In genomic region chr3:146164951-146165350, GRCh38 we compare ENCODE assay signal across 13 cellular contexts. TPM values are rescaled to one million over a fixed set of nuclear protein-coding genes. Genes with fewer than 3 reads are reported as not detected.
DNase-seq lines count a peak whose midpoint lies in the region; ATAC-seq and TF ChIP-seq lines count a peak whose summit lies in the region.
"Had no signal": no experiment of that assay in that cellular context is flagged by ENCODE, and none has a peak within 500 bp of the region (broad histone marks: within the 10 kb centered on the region; RNA-seq: fewer than 3 reads in every experiment).

No MANE protein-coding gene starts in this region.

- POLR2A ChIA-PET in MCF 10A (lab: Yijun Ruan, JAX) (interaction anchor here (0.7 to 4.2 kb wide), 5 partner anchors 8 to 368 kb away, joined by 3 to 54 read pairs (median 6); no protein-coding TSS in a partner anchor), WTC11 (lab: Charles Lee) (no interaction called here)

- ATAC-seq in WTC11 (peak; percentile 7), thoracic aorta (ENCODE audit: insufficient number of reproducible peaks, low FRiP score, low read depth) (no peak), GM18867 (IDR thresholded peaks at IDR 0.05; ENCODE audit: unreplicated experiment) (no peak), GM18868 (IDR thresholded peaks at IDR 0.05; ENCODE audit: unreplicated experiment) (no peak)
- ATAC-seq: lower lobe of right lung had no signal

- intact Hi-C loops in MCF 10A (cut with micrococcal nuclease): loop anchor here (5.0 kb wide), 1 partner anchor 38 kb away; no protein-coding TSS in a partner anchor
- intact Hi-C loops in breast epithelium (cut with DNase I; ENCODE audit: low total_unique reads): no loop called here

- H3K4me1 ChIP-seq in breast epithelium (peaks cover 0 to 9% of the 10 kb centered on the region in 2 donors), thoracic aorta (ENCODE audit: control insufficient read depth in 1 of 2, low read depth in 2 of 2) (peaks cover 31 to 58% of the 10 kb centered on the region in 2 donors)
- H3K4me1 ChIP-seq: testis had no signal

- no TSS peak for BruUV-seq in MCF 10A (replicated peaks; lab: Mats Ljungman, UMichigan)

- H3K4me1 Mint-ChIP-seq in MCF 10A (ENCODE audit: insufficient read depth, unreplicated experiment) (peaks cover 46% of the 10 kb centered on the region), WTC11 (peaks cover 38% of the 10 kb centered on the region)

- H3K9me3 Mint-ChIP-seq in MCF 10A (ENCODE audit: unreplicated experiment) (peaks cover 4% of the 10 kb centered on the region), WTC11 (no peaks in the 10 kb centered on the region)

- H3K9me3 ChIP-seq in breast epithelium: no peaks in the 10 kb centered on the region
- no peaks in the 10 kb centered on the region for H3K9me3 ChIP-seq in thoracic aorta
- H3K9me3 ChIP-seq: lower lobe of right lung, testis had no signal

- H3K27ac ChIP-seq in breast epithelium (no peak overlapping the region), thoracic aorta (peak overlapping the region; percentile 52 to 98)
- H3K27ac ChIP-seq: lower lobe of right lung, PC-9, testis had no signal

- H3K4me3 Mint-ChIP-seq in MCF 10A (ENCODE audit: unreplicated experiment) (peak overlapping the region; percentile 55), WTC11 (no peak overlapping the region)

- no peaks in the 10 kb centered on the region for H3K27me3 ChIP-seq in breast epithelium
- H3K27me3 ChIP-seq in thoracic aorta (replicated peaks; ENCODE audit: insufficient read depth): no peaks in the 10 kb centered on the region
- H3K27me3 ChIP-seq: testis had no signal

- DNase-seq in MCF 10A (ENCODE audit: unreplicated experiment) (peak; percentile 30), breast epithelium (ENCODE audit: low spot score in 2 of 2) (no peak), WTC11 (ENCODE audit: low spot score) (no peak), kidney glomerular epithelial cell (lab: John Stamatoyannopoulos, UW) (peak; percentile 80), thoracic aorta (ENCODE audit: low spot score) (no peak), GM10266 (ENCODE audit: extremely low spot score) (no peak)
- DNase-seq: lower lobe of right lung; NCI-H2171 treated with DMSO at 0.1 percent for 48 hours; PC-9; stimulated activated CD4-positive, alpha-beta T cell treated with anti-CD3 and anti-CD28 coated beads, Interleukin-15, amount 100 ng/mL, for 24 hours; testis had no signal

- TF ChIP-seq POLR2A in breast epithelium (IDR thresholded peaks at IDR 0.05): no peak

- CTCF ChIA-PET in MCF 10A (lab: Yijun Ruan, JAX) (interaction anchor here (0.5 to 2.8 kb wide), 8 partner anchors 17 to 352 kb away, joined by 3 to 12 read pairs (median 4); no protein-coding TSS in a partner anchor), WTC11 (lab: Charles Lee) (interaction anchor here (0.6 to 2.3 kb wide), 3 partner anchors 22 to 36 kb away, joined by 3 to 8 read pairs (median 3); no protein-coding TSS in a partner anchor)

- H3K36me3 Mint-ChIP-seq in MCF 10A (ENCODE audit: insufficient read depth, unreplicated experiment) (no peaks in the 10 kb centered on the region), WTC11 (no peaks in the 10 kb centered on the region)

- peak overlapping the region; percentile 57 for H3K27ac Mint-ChIP-seq in MCF 10A (ENCODE audit: low read depth, unreplicated experiment)
- H3K27ac Mint-ChIP-seq in WTC11: peak overlapping the region; percentile 31

- H3K4me3 ChIP-seq in breast epithelium (no peak overlapping the region), thoracic aorta (peak overlapping the region; percentile 36)
- H3K4me3 ChIP-seq: lower lobe of right lung, PC-9, testis had no signal

- no peak for TF ChIP-seq CTCF in MCF 10A (IDR thresholded peaks at IDR 0.05; ENCODE audit: unreplicated experiment)
- no peak for TF ChIP-seq CTCF in breast epithelium (IDR thresholded peaks at IDR 0.05)
- TF ChIP-seq CTCF in WTC11 (IDR thresholded peaks at IDR 0.05): no peak
- no peak for TF ChIP-seq CTCF in thoracic aorta (IDR thresholded peaks at IDR 0.05)
- no peak for TF ChIP-seq CTCF in GM10266 (IDR thresholded peaks at IDR 0.05; ENCODE audit: control insufficient read depth, insufficient read depth, low read depth, missing control alignments)

- H3K36me3 ChIP-seq in breast epithelium: no peaks in the 10 kb centered on the region
- no peaks in the 10 kb centered on the region for H3K36me3 ChIP-seq in thoracic aorta
- H3K36me3 ChIP-seq: lower lobe of right lung had no signal

- no peaks in the 10 kb centered on the region for H3K27me3 Mint-ChIP-seq in MCF 10A (ENCODE audit: insufficient read depth, unreplicated experiment)
- peaks cover 16% of the 10 kb centered on the region for H3K27me3 Mint-ChIP-seq in WTC11 (ENCODE audit: low read depth)

TF ChIP-seq in WTC11, 78 proteins besides CTCF, POLR2A, EP300 and RAD21:
- no peak for TF ChIP-seq SMAD4 (CRISPR knock-in tag; IDR thresholded peaks at IDR 0.05)

RNA-seq across cellular contexts. Expression of gene PLOD2, which starts 4.0 kb away (rescaled TPM):
- total RNA-seq in MCF 10A (2022): 109 and 149 TPM in 2 replicates
- 10 to 100 TPM; 33.2 to 71.5 (median 35.7) TPM for total RNA-seq in breast epithelium
- total RNA-seq in WTC11 (2021): 36.6 to 40.7 TPM (median 39.3 TPM) in 3 replicates
- total RNA-seq in thoracic aorta: 10 to 100 TPM; 42.8 to 92.6 TPM

Comparison
In these comparisons a context has a peak if more than half of its experiments do, and no peak if none do; other contexts are left out.
1. DNase-seq: peak in MCF 10A (single experiment) and kidney glomerular epithelial cell (single experiment); none in breast epithelium (0 of 2), WTC11 (single experiment), thoracic aorta (single experiment) and GM10266 (single experiment).
2. H3K27ac ChIP-seq: peak in thoracic aorta (2 of 2); none in breast epithelium (0 of 2).